19 cellular contexts compared by ENCODE assay signal in the genomic region with DNA sequence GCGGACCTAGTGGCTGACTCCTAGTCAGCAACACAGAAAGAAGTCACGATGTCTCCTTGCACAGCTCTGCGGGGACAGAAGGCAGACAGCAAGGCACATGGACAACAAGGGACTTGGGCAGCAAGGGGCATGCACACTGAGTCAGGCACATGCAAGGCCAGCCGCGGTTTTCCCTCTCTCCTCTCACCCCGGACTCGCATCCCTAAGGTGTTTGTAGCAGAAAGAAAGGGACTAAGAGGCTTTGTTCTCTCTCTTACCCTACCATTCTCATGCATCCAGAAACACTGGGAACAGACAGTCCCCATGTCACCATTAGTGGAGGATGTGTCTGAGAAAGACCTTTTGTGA.
DNase-seq lines count a peak whose midpoint lies in the region; ATAC-seq, FAIRE-seq and TF ChIP-seq lines count a peak whose summit lies in the region.
"Had no signal": no experiment of that assay in that cellular context is flagged by ENCODE, and none has a peak within 500 bp of the region (broad histone marks: within the 10 kb centered on the region; RNA-seq: fewer than 3 reads in every experiment).

No MANE protein-coding gene starts in this region.

- CTCF ChIA-PET in K562 (lab: Yijun Ruan, JAX; ENCODE audit: low intra/inter-chr PET ratio) = no interaction called here

- peaks cover 3 to 12% of the 10 kb centered on the region in 2 experiments; a peak in 4 of 5 replicates for H3K4me1 ChIP-seq in K562 (replicated peaks in 1 of 2; ENCODE audit: control insufficient read depth in 2 of 2, insufficient read depth in 2 of 2, low read length in 2 of 2)
- H3K4me1 ChIP-seq: SJSA1 had no signal

- peak; percentile 40 for FAIRE-seq in K562 (lab: Jason Lieb, UNC)
- FAIRE-seq: D721Med had no signal

- TSS peak; percentile 80 for BruUV-seq in K562 (replicated peaks; lab: Mats Ljungman, UMichigan)

- peak overlapping the region; percentile 44 for H3K27ac Mint-ChIP-seq in activated naive CD8-positive, alpha-beta T cell treated with anti-CD3 and anti-CD28 coated beads for 36 hours
- H3K27ac Mint-ChIP-seq in activated naive CD8-positive, alpha-beta T cell treated with anti-CD3 and anti-CD28 coated beads, Interleukin-2, amount 50 U/mL, for 24 hours = no peak overlapping the region
- H3K27ac Mint-ChIP-seq in neural crest cell (ENCODE audit: unreplicated experiment) = peak overlapping the region; percentile 52

- peak overlapping the region; percentile 90 for H3K4me2 ChIP-seq in K562 (ENCODE audit: insufficient read depth, low read length)

- TF ChIP-seq RAD21 in K562 (CRISPR knock-in tag; conservative IDR thresholded peaks at IDR 0.05 in 1 of 2, IDR thresholded peaks at IDR 0.05 in 1 of 2) = no peak

- H3K79me2 ChIP-seq in K562 (ENCODE audit: control insufficient read depth, insufficient read depth, low read length) = peaks cover 63% of the 10 kb centered on the region

- 0 out of 3 replicates have a peak, but pooled peaks cover 2% of the 10 kb centered on the region for H3K36me3 ChIP-seq in K562 (ENCODE audit: control insufficient read depth, insufficient read depth, low read length)
- H3K36me3 ChIP-seq: SJSA1 had no signal

- in situ Hi-C loops in K562 (cut with MboI) = no loop called here

- DNase-seq in activated naive CD8-positive, alpha-beta T cell treated with anti-CD3 and anti-CD28 coated beads for 36 hours = no peak
- no peak for DNase-seq in activated naive CD8-positive, alpha-beta T cell treated with anti-CD3 and anti-CD28 coated beads, Interleukin-2, amount 50 U/mL, for 24 hours
- peak in 1 of 4 experiments; percentile 84 for DNase-seq in K562 (ENCODE audit: extremely low read depth in 1 of 4, low spot score in 3 of 4)
- DNase-seq in neural crest cell (ENCODE audit: low read depth, low spot score) = no peak
- no peak for DNase-seq in A172 (ENCODE audit: low spot score)
- DNase-seq: ACHN, NCI-H1048, NCI-H1417, NCI-H1694, NCI-H2029 treated with DMSO at 0.1 percent for 48 hours, NCI-H446 treated with DMSO at 0.1 percent for 48 hours, NCI-H526 treated with DMSO at 0.1 percent for 48 hours, RPMI8226 had no signal

- no peaks in the 10 kb centered on the region for H3K27me3 ChIP-seq in K562 (ENCODE audit: control insufficient read depth in 2 of 2, insufficient read depth in 2 of 2, low read length in 2 of 2)
- H3K27me3 ChIP-seq: SJSA1 had no signal

- H3K36me3 Mint-ChIP-seq in activated naive CD8-positive, alpha-beta T cell treated with anti-CD3 and anti-CD28 coated beads for 36 hours = no peaks in the 10 kb centered on the region
- no peaks in the 10 kb centered on the region for H3K36me3 Mint-ChIP-seq in activated naive CD8-positive, alpha-beta T cell treated with anti-CD3 and anti-CD28 coated beads, Interleukin-2, amount 50 U/mL, for 24 hours (ENCODE audit: low read depth)
- H3K36me3 Mint-ChIP-seq in neural crest cell (ENCODE audit: low read depth) = peaks cover 5% of the 10 kb centered on the region
- H3K36me3 Mint-ChIP-seq: IgD-negative memory B cell had no signal

- TF ChIP-seq CTCF in K562 (IDR thresholded peaks at IDR 0.05 in 2 of 3, conservative IDR thresholded peaks at IDR 0.05 in 1 of 3; ENCODE audit: insufficient read depth in 2 of 3, low read depth in 1 of 3, low read length in 3 of 3) (no peak), neural crest cell (conservative IDR thresholded peaks at IDR 0.05) (no peak)

- no peak overlapping the region for H3K4me3 Mint-ChIP-seq in activated naive CD8-positive, alpha-beta T cell treated with anti-CD3 and anti-CD28 coated beads for 36 hours
- no peak overlapping the region for H3K4me3 Mint-ChIP-seq in activated naive CD8-positive, alpha-beta T cell treated with anti-CD3 and anti-CD28 coated beads, Interleukin-2, amount 50 U/mL, for 24 hours
- H3K4me3 Mint-ChIP-seq in neural crest cell = no peak overlapping the region

- no peak for ATAC-seq in activated naive CD8-positive, alpha-beta T cell treated with anti-CD3 and anti-CD28 coated beads, Interleukin-2, amount 50 U/mL, for 24 hours
- ATAC-seq in K562 (no peak), HG03135 (IDR thresholded peaks at IDR 0.05; ENCODE audit: unreplicated experiment) (no peak), GM21825 (IDR thresholded peaks at IDR 0.05; ENCODE audit: unreplicated experiment) (no peak)

- H3K4me1 Mint-ChIP-seq in activated naive CD8-positive, alpha-beta T cell treated with anti-CD3 and anti-CD28 coated beads for 36 hours = no peaks in the 10 kb centered on the region
- H3K4me1 Mint-ChIP-seq in activated naive CD8-positive, alpha-beta T cell treated with anti-CD3 and anti-CD28 coated beads, Interleukin-2, amount 50 U/mL, for 24 hours = no peaks in the 10 kb centered on the region
- no peaks in the 10 kb centered on the region for H3K4me1 Mint-ChIP-seq in neural crest cell
- H3K4me1 Mint-ChIP-seq: IgD-negative memory B cell had no signal

- peak overlapping the region; percentile 50 for H3K4me3 ChIP-seq in K562
- H3K4me3 ChIP-seq: SJSA1 had no signal

- peaks cover 3% of the 10 kb centered on the region for H3K27me3 Mint-ChIP-seq in activated naive CD8-positive, alpha-beta T cell treated with anti-CD3 and anti-CD28 coated beads for 36 hours
- H3K27me3 Mint-ChIP-seq in activated naive CD8-positive, alpha-beta T cell treated with anti-CD3 and anti-CD28 coated beads, Interleukin-2, amount 50 U/mL, for 24 hours = no peaks in the 10 kb centered on the region
- H3K27me3 Mint-ChIP-seq in neural crest cell (ENCODE audit: low read depth) = no peaks in the 10 kb centered on the region
- H3K27me3 Mint-ChIP-seq: IgD-negative memory B cell had no signal

- WGBS in K562 (ENCODE audit: insufficient coverage, low coverage, missing lambda C conversion rate) = 0% methylated on average over 7 of the region's 7 CpGs

- H3K27ac ChIP-seq in K562 (ENCODE audit: extremely low read depth, low read depth, low read length) = peak overlapping the region; percentile 94
- H3K27ac ChIP-seq: 22Rv1, SJSA1 had no signal

- intact Hi-C loops in K562 (cut with micrococcal nuclease) = loop anchor here (2.0 to 10.0 kb wide), 4 partner anchors 46 to 1624 kb away; partner anchors contain the start of gene VWDE

- no peak for TF ChIP-seq POLR2A in K562 (conservative IDR thresholded peaks at IDR 0.05)

- POLR2A ChIA-PET in K562 (lab: Yijun Ruan, JAX) = no interaction called here

- H3K9me1 ChIP-seq in K562 (ENCODE audit: control insufficient read depth, insufficient read depth, low read length) = no peaks in the 10 kb centered on the region

- no peak for TF ChIP-seq EP300 in K562 (IDR thresholded peaks at IDR 0.05; ENCODE audit: low read length)

- no peaks in the 10 kb centered on the region for H4K20me1 ChIP-seq in K562 (replicated peaks; ENCODE audit: control insufficient read depth, insufficient read depth, low read length)

- peak overlapping the region; percentile 94 for H2AFZ ChIP-seq in K562 (ENCODE audit: low read depth, low read length)

- H3K9me3 Mint-ChIP-seq in activated naive CD8-positive, alpha-beta T cell treated with anti-CD3 and anti-CD28 coated beads for 36 hours = no peaks in the 10 kb centered on the region
- H3K9me3 Mint-ChIP-seq in activated naive CD8-positive, alpha-beta T cell treated with anti-CD3 and anti-CD28 coated beads, Interleukin-2, amount 50 U/mL, for 24 hours = peaks cover 5% of the 10 kb centered on the region
- peaks cover 5% of the 10 kb centered on the region for H3K9me3 Mint-ChIP-seq in neural crest cell

- no peaks in the 10 kb centered on the region for H3K9me3 ChIP-seq in K562 (replicated peaks; ENCODE audit: control insufficient read depth, insufficient read depth, low read depth, low read length)
- H3K9me3 ChIP-seq: SJSA1 had no signal

- H3K9ac ChIP-seq in K562 (ENCODE audit: insufficient read depth in 1 of 2, low read depth in 2 of 2, low read length in 2 of 2) = peak overlapping the region; percentile 86 to 94

TF ChIP-seq in K562, 482 proteins besides CTCF, POLR2A, EP300 and RAD21 (continues in another document):
- TF ChIP-seq ARHGAP35 (IDR thresholded peaks at IDR 0.05; ENCODE audit: partially characterized antibody) (no peak), NFE2L1 (tag; IDR thresholded peaks at IDR 0.05; ENCODE audit: borderline replicate concordance, low read depth) (no peak), NCOA6 (IDR thresholded peaks at IDR 0.05) (no peak), ZNF639 (CRISPR knock-in tag; conservative IDR thresholded peaks at IDR 0.05 in 1 of 2, IDR thresholded peaks at IDR 0.05 in 1 of 2) (0 out of 4 replicates have a peak, but pooled peaks of 1 of the 2 experiments have one; percentile 7)
- TF ChIP-seq, protein P1, sequence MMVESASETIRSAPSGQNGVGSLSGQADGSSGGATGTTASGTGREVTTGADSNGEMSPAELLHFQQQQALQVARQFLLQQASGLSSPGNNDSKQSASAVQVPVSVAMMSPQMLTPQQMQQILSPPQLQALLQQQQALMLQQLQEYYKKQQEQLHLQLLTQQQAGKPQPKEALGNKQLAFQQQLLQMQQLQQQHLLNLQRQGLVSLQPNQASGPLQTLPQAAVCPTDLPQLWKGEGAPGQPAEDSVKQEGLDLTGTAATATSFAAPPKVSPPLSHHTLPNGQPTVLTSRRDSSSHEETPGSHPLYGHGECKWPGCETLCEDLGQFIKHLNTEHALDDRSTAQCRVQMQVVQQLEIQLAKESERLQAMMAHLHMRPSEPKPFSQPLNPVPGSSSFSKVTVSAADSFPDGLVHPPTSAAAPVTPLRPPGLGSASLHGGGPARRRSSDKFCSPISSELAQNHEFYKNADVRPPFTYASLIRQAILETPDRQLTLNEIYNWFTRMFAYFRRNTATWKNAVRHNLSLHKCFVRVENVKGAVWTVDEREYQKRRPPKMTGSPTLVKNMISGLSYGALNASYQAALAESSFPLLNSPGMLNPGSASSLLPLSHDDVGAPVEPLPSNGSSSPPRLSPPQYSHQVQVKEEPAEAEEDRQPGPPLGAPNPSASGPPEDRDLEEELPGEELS (CRISPR knock-in tag; IDR thresholded peaks at IDR 0.05; ENCODE audit: borderline replicate concordance) = no peak
